12 cellular contexts compared by ENCODE assay signal in genomic region chr17:846901-847777, GRCh38.
A peak's percentile ranks its signal among the peaks of the same experiment; 100 is the strongest.
DNase-seq lines count a peak whose midpoint lies in the region; ATAC-seq and TF ChIP-seq lines count a peak whose summit lies in the region.
"Had no signal": no experiment of that assay in that cellular context is flagged by ENCODE, and none has a peak within 500 bp of the region (broad histone marks: within the 10 kb centered on the region; RNA-seq: fewer than 3 reads in every experiment).

No MANE protein-coding gene starts in this region.

- H3K4me3 ChIP-seq in fibroblast of pulmonary artery (replicated peaks; ENCODE audit: low read depth, low read length), result no peak overlapping the region
- no peak overlapping the region for H3K4me3 ChIP-seq in neural progenitor cell

- TF ChIP-seq CTCF in fibroblast of pulmonary artery (IDR thresholded peaks at IDR 0.05; ENCODE audit: low read length, missing control alignments), result no peak
- no peak for TF ChIP-seq CTCF in neural progenitor cell (IDR thresholded peaks at IDR 0.05)
- no peak for TF ChIP-seq CTCF in GM10266 (IDR thresholded peaks at IDR 0.05; ENCODE audit: control insufficient read depth, insufficient read depth, low read depth, missing control alignments)

- no peak overlapping the region for H2AFZ ChIP-seq in neural progenitor cell (replicated peaks)

- H3K27me3 Mint-ChIP-seq in neural progenitor cell (ENCODE audit: insufficient read depth, low read depth), result peaks cover 7% of the 10 kb centered on the region

- no peaks in the 10 kb centered on the region for H3K36me3 ChIP-seq in neural progenitor cell

- peak; percentile 21 for DNase-seq in stimulated activated CD4-positive, alpha-beta T cell treated with anti-CD3 and anti-CD28 coated beads, Interleukin-15, amount 100 ng/mL, for 24 hours
- no peak for DNase-seq in stimulated activated CD4-positive, alpha-beta T cell treated with anti-CD3 and anti-CD28 coated beads, Interleukin-2, amount 100 ng/mL, for 48 hours
- DNase-seq in fibroblast of pulmonary artery (ENCODE audit: low read depth) (peak; percentile 11), neural progenitor cell (ENCODE audit: low spot score) (peak; percentile 23), GM10266 (ENCODE audit: extremely low spot score) (no peak)
- DNase-seq: activated gamma-delta T cell, foreskin keratinocyte, natural killer cell, T1000 had no signal

- peak overlapping the region; percentile 81 for H3K27ac Mint-ChIP-seq in neural progenitor cell
- H3K27ac Mint-ChIP-seq: natural killer cell had no signal

- no peaks in the 10 kb centered on the region for H3K9me3 ChIP-seq in neural progenitor cell (ENCODE audit: low read depth)

- no peak overlapping the region for H3K9ac ChIP-seq in neural progenitor cell

- H3K27ac ChIP-seq in neural progenitor cell, result no peak overlapping the region
- H3K27ac ChIP-seq: foreskin keratinocyte had no signal

- ATAC-seq in HG02642 (IDR thresholded peaks at IDR 0.05; ENCODE audit: poor library complexity, unreplicated experiment), result no peak
- no peak for ATAC-seq in HG02759 (IDR thresholded peaks at IDR 0.05; ENCODE audit: unreplicated experiment)
- ATAC-seq in GM19395 (IDR thresholded peaks at IDR 0.05; ENCODE audit: unreplicated experiment), result no peak
- ATAC-seq: foreskin keratinocyte, natural killer cell had no signal

- H4K20me1 ChIP-seq in neural progenitor cell (ENCODE audit: low read depth), result peaks cover 73% of the 10 kb centered on the region

- no peaks in the 10 kb centered on the region for H3K27me3 ChIP-seq in neural progenitor cell
- H3K27me3 ChIP-seq: foreskin keratinocyte had no signal

- H3K4me3 Mint-ChIP-seq in neural progenitor cell, result peak overlapping the region; percentile 30
- H3K4me3 Mint-ChIP-seq: natural killer cell had no signal

- peaks cover 37% of the 10 kb centered on the region for H3K36me3 Mint-ChIP-seq in neural progenitor cell
- H3K36me3 Mint-ChIP-seq: natural killer cell had no signal

- H3K9me3 Mint-ChIP-seq in neural progenitor cell, result peaks cover 25% of the 10 kb centered on the region
- H3K9me3 Mint-ChIP-seq: natural killer cell had no signal

- H3K4me1 ChIP-seq in neural progenitor cell, result peaks cover 56% of the 10 kb centered on the region

- H3K4me2 ChIP-seq in neural progenitor cell, result peak overlapping the region; percentile 3

- H3F3A ChIP-seq in neural progenitor cell (ENCODE audit: low read depth), result peaks cover 27% of the 10 kb centered on the region

- peaks cover 62% of the 10 kb centered on the region for H3K79me2 ChIP-seq in neural progenitor cell (ENCODE audit: low read depth)

- peaks cover 59% of the 10 kb centered on the region for H3K4me1 Mint-ChIP-seq in neural progenitor cell
- H3K4me1 Mint-ChIP-seq: natural killer cell had no signal

Comparison
In these comparisons a context has a peak if more than half of its experiments do, and no peak if none do; other contexts are left out.
1. DNase-seq: peak in stimulated activated CD4-positive, alpha-beta T cell treated with anti-CD3 and anti-CD28 coated beads, Interleukin-15, amount 100 ng/mL, for 24 hours (single experiment), fibroblast of pulmonary artery (single experiment) and neural progenitor cell (single experiment); none in stimulated activated CD4-positive, alpha-beta T cell treated with anti-CD3 and anti-CD28 coated beads, Interleukin-2, amount 100 ng/mL, for 48 hours (0 of 2) and GM10266 (single experiment).